Comparison of ENCODE assay signal across 8 cellular contexts in the genomic region with DNA sequence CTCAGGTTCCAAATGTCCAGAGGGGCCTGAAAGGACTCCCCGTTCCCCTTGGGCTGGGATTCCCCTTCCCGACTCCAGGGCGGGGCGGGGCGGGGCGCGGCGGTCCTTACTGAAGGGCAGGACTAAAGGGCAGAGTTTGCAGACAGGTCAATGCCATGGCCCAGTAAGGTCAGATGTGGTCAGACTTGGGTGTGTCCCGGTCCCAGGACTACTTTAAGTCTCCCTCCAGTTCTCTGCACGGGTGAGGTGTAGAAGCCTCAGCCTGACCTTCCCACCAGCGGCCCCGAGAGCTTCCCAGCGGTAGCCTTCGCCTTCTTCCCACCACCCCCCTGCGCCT.
A peak's percentile ranks its signal among the peaks of the same experiment; 100 is the strongest.
DNase-seq lines count a peak whose midpoint lies in the region; ATAC-seq and TF ChIP-seq lines count a peak whose summit lies in the region.

No MANE protein-coding gene starts in this region.

- no peaks in the 10 kb centered on the region for H3K36me3 Mint-ChIP-seq in memory B cell

- DNase-seq in activated T-cell treated with anti-CD3 and anti-CD28 coated beads for 1 hour (ENCODE audit: low read depth) (peak; percentile 44), activated T-cell treated with anti-CD3 and anti-CD28 coated beads for 4 hours (no peak), UCSD-AML1 (lab: John Stamatoyannopoulos, UW; ENCODE audit: unreplicated experiment) (peak; percentile 64), coronary artery (ENCODE audit: low spot score) (peak; percentile 91), memory B cell (ENCODE audit: low spot score in 2 of 2) (peak in 1 of 2 donors; percentile 65), superior temporal gyrus (ENCODE audit: extremely low spot score) (peak; percentile 36), NCI-H146 treated with DMSO at 0.1 percent for 48 hours (lab: John Stamatoyannopoulos, UW; ENCODE audit: unreplicated experiment) (no peak)

- peak overlapping the region; percentile 92 for H3K4me3 Mint-ChIP-seq in memory B cell

- peak overlapping the region; percentile 98 to 99 for H3K27ac ChIP-seq in coronary artery

- H3K4me1 Mint-ChIP-seq in memory B cell, result peaks cover 37% of the 10 kb centered on the region

- H3K27ac Mint-ChIP-seq in memory B cell, result peak overlapping the region; percentile 98

- no peak for TF ChIP-seq CTCF in coronary artery (IDR thresholded peaks at IDR 0.05)

- no peaks in the 10 kb centered on the region for H3K9me3 Mint-ChIP-seq in memory B cell

- ATAC-seq in memory B cell (ENCODE audit: low read depth) (peak; percentile 15), GM19395 (IDR thresholded peaks at IDR 0.05; ENCODE audit: unreplicated experiment) (no peak)

- H3K4me3 ChIP-seq in coronary artery, result peak overlapping the region; percentile 83

- peaks cover 11% of the 10 kb centered on the region for H3K27me3 Mint-ChIP-seq in memory B cell

Comparison
In these comparisons a context has a peak if more than half of its experiments do, and no peak if none do; other contexts are left out.
1. DNase-seq: peak in activated T-cell treated with anti-CD3 and anti-CD28 coated beads for 1 hour (single experiment), UCSD-AML1 (single experiment), coronary artery (single experiment) and superior temporal gyrus (single experiment); none in activated T-cell treated with anti-CD3 and anti-CD28 coated beads for 4 hours (single experiment) and NCI-H146 treated with DMSO at 0.1 percent for 48 hours (single experiment).